22 cellular contexts compared by ENCODE assay signal in the genomic region with DNA sequence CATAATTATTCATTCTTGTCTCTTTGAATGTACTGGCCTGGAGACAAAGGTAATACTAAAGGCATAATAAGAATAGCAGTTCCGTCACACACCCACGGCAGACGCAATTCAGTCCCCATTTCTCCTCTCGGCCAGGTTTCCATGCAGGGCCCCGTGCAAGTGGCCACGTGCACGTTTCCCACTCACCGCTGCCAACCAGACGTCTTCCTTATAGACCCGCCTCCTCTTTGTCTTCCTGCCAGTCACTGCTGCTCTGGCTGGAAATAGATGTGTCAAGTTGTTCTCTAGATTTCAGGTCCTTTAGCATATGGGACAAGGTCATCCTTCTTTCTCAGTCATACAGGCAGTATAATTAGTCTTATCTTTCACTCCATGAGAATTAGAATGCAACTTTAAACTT.
"Had no signal": no experiment of that assay in that cellular context is flagged by ENCODE, and none has a peak within 500 bp of the region (broad histone marks: within the 10 kb centered on the region; RNA-seq: fewer than 3 reads in every experiment).

No MANE protein-coding gene starts in this region.

- H3K9me3 ChIP-seq: adrenal gland had no signal

- FAIRE-seq: RCC 7860 had no signal

- H3K36me3 ChIP-seq: adrenal gland had no signal

- H3K4me3 ChIP-seq: adrenal gland, SK-N-MC had no signal

- H3K27ac ChIP-seq: adrenal gland, SK-N-MC had no signal

- ATAC-seq: activated CD4-positive, CD25-positive, alpha-beta regulatory T cell treated with anti-CD3 and anti-CD28 coated beads, Interleukin-2, amount 50 U/mL, for 24 hours; activated CD8-positive, alpha-beta T cell treated with anti-CD3 and anti-CD28 coated beads for 36 hours; PC-3; T-cell had no signal

- H3K4me1 ChIP-seq: adrenal gland had no signal

- DNase-seq: activated CD4-positive, alpha-beta T cell treated with anti-CD3 and anti-CD28 coated beads for 4 hours; activated CD8-positive, alpha-beta memory T cell treated with anti-CD3 and anti-CD28 coated beads, Interleukin-2, amount 50 U/mL, for 4 hours; activated CD8-positive, alpha-beta T cell treated with anti-CD3 and anti-CD28 coated beads for 36 hours; activated naive CD4-positive, alpha-beta T cell treated with anti-CD3 and anti-CD28 coated beads, Interleukin-2, amount 50 U/mL, for 16 hours; activated naive CD8-positive, alpha-beta T cell treated with anti-CD3 and anti-CD28 coated beads, Interleukin-2, amount 10 ng/mL, durations not matched to agents 7 days and 5 days; adrenal gland; caudate nucleus; IMR-90; Kasumi-1; KBM-7; NCI-H1048; NCI-H1930; NCI-H2171; NCI-H2227 treated with DMSO at 0.1 percent for 48 hours; NCI-H510A; NCI-H526 treated with DMSO at 0.1 percent for 48 hours; PC-3; SIG-M5; T-cell had no signal

- H3K27me3 ChIP-seq: adrenal gland had no signal
